In the genomic region with DNA sequence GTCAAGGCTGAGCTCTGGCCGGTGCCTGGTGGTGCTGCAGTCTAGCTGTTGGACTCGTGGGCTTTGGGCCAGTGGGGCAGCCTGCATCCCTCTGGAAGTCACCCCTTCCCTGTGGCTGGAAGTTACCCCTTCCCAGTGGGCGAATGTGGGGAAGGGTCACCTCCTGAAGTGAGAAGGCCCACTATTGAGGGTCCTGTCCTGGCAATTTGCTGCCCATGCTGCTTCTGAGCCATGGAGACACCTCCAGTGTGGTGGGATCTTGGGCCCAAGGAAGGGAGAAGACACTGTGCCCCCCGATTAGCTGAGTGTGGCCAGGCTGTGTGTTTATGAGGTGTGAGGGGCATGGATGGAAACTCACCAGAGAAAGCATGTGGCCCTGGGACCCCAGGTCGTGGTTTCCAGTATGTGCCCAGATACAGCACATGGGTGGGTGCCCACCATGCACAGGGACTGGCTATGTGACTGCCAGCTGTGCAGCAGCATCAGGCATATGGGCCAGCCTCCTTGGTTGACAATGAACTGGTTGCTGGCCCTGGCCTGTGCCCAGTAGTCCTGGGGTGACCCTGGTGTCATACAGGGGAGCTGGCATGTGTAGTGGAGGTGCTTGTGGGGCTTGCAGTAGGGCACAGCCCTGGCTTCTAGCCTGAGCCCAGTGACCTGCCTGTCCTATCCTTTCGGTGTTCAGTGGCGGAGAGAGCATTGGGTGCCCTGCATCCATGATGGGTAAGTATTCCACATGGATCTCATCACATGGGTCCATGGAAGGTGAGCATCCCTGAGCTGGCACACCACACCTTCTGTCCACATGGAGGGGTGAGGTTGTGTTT, we compare ENCODE assay signal across 12 cellular contexts.
DNase-seq lines count a peak whose midpoint lies in the region; ATAC-seq and TF ChIP-seq lines count a peak whose summit lies in the region.
"Had no signal": no experiment of that assay in that cellular context is flagged by ENCODE, and none has a peak within 500 bp of the region (broad histone marks: within the 10 kb centered on the region; RNA-seq: fewer than 3 reads in every experiment).

No MANE protein-coding gene starts in this region.

- TF ChIP-seq POLR2A in body of pancreas (IDR thresholded peaks at IDR 0.05) (no peak), uterus (IDR thresholded peaks at IDR 0.05) (no peak)

- H3K27me3 ChIP-seq in body of pancreas = no peaks in the 10 kb centered on the region
- no peaks in the 10 kb centered on the region for H3K27me3 ChIP-seq in lower lobe of right lung (ENCODE audit: low read depth)
- no peaks in the 10 kb centered on the region for H3K27me3 ChIP-seq in uterus

- no peaks in the 10 kb centered on the region for H3K36me3 ChIP-seq in body of pancreas (replicated peaks in 1 of 2; ENCODE audit: insufficient read depth in 1 of 2, low read depth in 2 of 2)
- H3K36me3 ChIP-seq in lower lobe of right lung = no peaks in the 10 kb centered on the region
- H3K36me3 ChIP-seq in uterus = no peaks in the 10 kb centered on the region

- TF ChIP-seq CTCF in body of pancreas (IDR thresholded peaks at IDR 0.05) (no peak), lower lobe of right lung (IDR thresholded peaks at IDR 0.05) (no peak), uterus (IDR thresholded peaks at IDR 0.05) (no peak)

- peaks cover 0 to 32% (median 0%) of the 10 kb centered on the region in 3 donors for H3K9me3 ChIP-seq in body of pancreas
- peaks cover 52% of the 10 kb centered on the region for H3K9me3 ChIP-seq in lower lobe of right lung
- H3K9me3 ChIP-seq in uterus = peaks cover 0 to 14% of the 10 kb centered on the region in 2 donors

- intact Hi-C loops in body of pancreas (cut with DNase I) (no loop called here), lower lobe of right lung (cut with DNase I) (no loop called here), uterus (cut with DNase I; ENCODE audit: low total_unique reads) (no loop called here)

- no peak overlapping the region for H3K27ac ChIP-seq in body of pancreas
- H3K27ac ChIP-seq in lower lobe of right lung = no peak overlapping the region
- H3K27ac ChIP-seq in uterus = no peak overlapping the region

- H3K4me3 ChIP-seq in body of pancreas (no peak overlapping the region), lower lobe of right lung (no peak overlapping the region), uterus (no peak overlapping the region)

- peak; percentile 53 for DNase-seq in activated effector memory CD4-positive, alpha-beta T cell treated with anti-CD3 and anti-CD28 coated beads, Interleukin-2, amount 50 U/mL, for 16 hours
- DNase-seq in activated effector memory CD4-positive, alpha-beta T cell treated with Interleukin-2 at 50 U/mL for 16 hours = no peak
- DNase-seq in body of pancreas (peak in 3 of 4 donors; percentile 0 to 9 (median 1)), lower lobe of right lung (peak; percentile 24), uterus (peak; percentile 6 to 7), NCI-H146 treated with DMSO at 0.1 percent for 48 hours (lab: John Stamatoyannopoulos, UW; ENCODE audit: unreplicated experiment) (no peak), superior temporal gyrus (ENCODE audit: extremely low spot score) (no peak)
- DNase-seq: activated CD4-positive, alpha-beta T cell treated with anti-CD3 and anti-CD28 coated beads, Interleukin-2, amount 50 U/mL, for 48 hours; NCI-H82; RPMI8226 had no signal

- ATAC-seq in body of pancreas (no peak), lower lobe of right lung (no peak), HG03025 (IDR thresholded peaks at IDR 0.05; ENCODE audit: low FRiP score, unreplicated experiment) (no peak)
- ATAC-seq: CD8-positive, alpha-beta T cell had no signal

- WGBS in body of pancreas, 2 donors = 64% methylated on average over 7 of the region's 7 CpGs; no CpG with 5 or more reads in 1 of the 2 donors

- H3K4me1 ChIP-seq in body of pancreas (no peaks in the 10 kb centered on the region), lower lobe of right lung (no peaks in the 10 kb centered on the region), uterus (no peaks in the 10 kb centered on the region)

Comparison
In these comparisons a context has a peak if more than half of its experiments do, and no peak if none do; other contexts are left out.
1. DNase-seq: peak in activated effector memory CD4-positive, alpha-beta T cell treated with anti-CD3 and anti-CD28 coated beads, Interleukin-2, amount 50 U/mL, for 16 hours (single experiment), body of pancreas (3 of 4), lower lobe of right lung (single experiment) and uterus (2 of 2); none in activated effector memory CD4-positive, alpha-beta T cell treated with Interleukin-2 at 50 U/mL for 16 hours (single experiment), NCI-H146 treated with DMSO at 0.1 percent for 48 hours (single experiment) and superior temporal gyrus (single experiment).